In genomic region chr19:750640-751423, GRCh38 we compare ENCODE assay signal across 12 cellular contexts. TPM values are rescaled to one million over a fixed set of nuclear protein-coding genes. Genes with fewer than 3 reads are reported as not detected.
A peak's percentile ranks its signal among the peaks of the same experiment; 100 is the strongest.
DNase-seq lines count a peak whose midpoint lies in the region; ATAC-seq, FAIRE-seq and TF ChIP-seq lines count a peak whose summit lies in the region.
"Had no signal": no experiment of that assay in that cellular context is flagged by ENCODE, and none has a peak within 500 bp of the region (broad histone marks: within the 10 kb centered on the region; RNA-seq: fewer than 3 reads in every experiment).

TSS of gene MISP (plus strand) at chr19:751112. CDS start at chr19:756947, 5,835 bp downstream.

- H4K20me1 ChIP-seq in HepG2 (ENCODE audit: insufficient read depth, low read length) (no peaks in the 10 kb centered on the region), Karpas-422 (ENCODE audit: insufficient read depth, low read depth, low read length) (no peaks in the 10 kb centered on the region)

- no peak within 1 kb of the TSS for H2AFZ ChIP-seq in HepG2 (ENCODE audit: low read length)
- H2AFZ ChIP-seq in Karpas-422 (ENCODE audit: low read length): no peak within 1 kb of the TSS

- no TSS peak for BruUV-seq in HepG2 (replicated peaks; lab: Mats Ljungman, UMichigan)

- no peaks in the 10 kb centered on the region for H3K27me3 ChIP-seq in SJCRH30
- no peaks in the 10 kb centered on the region for H3K27me3 ChIP-seq in HepG2 (ENCODE audit: control insufficient read depth in 1 of 2, insufficient read depth in 2 of 2, low read length in 2 of 2)
- no peaks in the 10 kb centered on the region for H3K27me3 ChIP-seq in Karpas-422 (ENCODE audit: low read length)
- H3K27me3 ChIP-seq: uterus had no signal

- H3K9me2 ChIP-seq in Karpas-422 (replicated peaks; ENCODE audit: insufficient read depth, low read length): no peaks in the 10 kb centered on the region

- no peaks in the 10 kb centered on the region for H3K79me2 ChIP-seq in HepG2 (ENCODE audit: insufficient read depth, low read length)
- no peaks in the 10 kb centered on the region for H3K79me2 ChIP-seq in Karpas-422 (ENCODE audit: low read length)

- no peaks in the 10 kb centered on the region for H3K9me3 ChIP-seq in SJCRH30 (replicated peaks)
- H3K9me3 ChIP-seq in HepG2 (ENCODE audit: low read length): no peaks in the 10 kb centered on the region
- H3K9me3 ChIP-seq in Karpas-422 (ENCODE audit: low read length): peaks cover 1% of the 10 kb centered on the region

- DNase-seq in NCI-H146 treated with DMSO at 0.1 percent for 48 hours (lab: John Stamatoyannopoulos, UW; ENCODE audit: unreplicated experiment) (peak; percentile 19), SJCRH30 (no peak), HepG2 (ENCODE audit: low spot score) (no peak), Karpas-422 (no peak), RCC 7860 (ENCODE audit: low spot score) (no peak)
- DNase-seq in stimulated activated naive CD4-positive, alpha-beta T cell (lab: John Stamatoyannopoulos, UW): no peak
- DNase-seq: activated CD4-positive, alpha-beta T cell treated with anti-CD3 and anti-CD28 coated beads, Interleukin-2, amount 10 ng/mL, durations not matched to agents 7 days and 5 days; stimulated activated CD4-positive, alpha-beta T cell treated with anti-CD3 and anti-CD28 coated beads, Interleukin-4, amount 100 ng/mL, for 1 hour; uterus had no signal

- H3K4me2 ChIP-seq in HepG2 (ENCODE audit: low read depth, low read length) (peak within 1 kb of the TSS; percentile 81), Karpas-422 (ENCODE audit: low read depth, low read length, poor library complexity, severe bottlenecking) (no peak within 1 kb of the TSS)

- CTCF ChIA-PET in HepG2 (lab: Yijun Ruan, JAX; ENCODE audit: low intra/inter-chr PET ratio, low total read pairs): no interaction called here

- FAIRE-seq in HepG2 (lab: Jason Lieb, UNC): no peak
- no peak for FAIRE-seq in RCC 7860 (lab: Jason Lieb, UNC)

- H3K9ac ChIP-seq in HepG2 (ENCODE audit: insufficient read depth, low read depth, low read length): 0 out of 2 replicates have a peak within 1 kb of the TSS, but pooled peaks have one; percentile 2
- H3K9ac ChIP-seq in Karpas-422 (ENCODE audit: low read length): no peak within 1 kb of the TSS

- H3K36me3 ChIP-seq in SJCRH30: no peaks in the 10 kb centered on the region
- no peaks in the 10 kb centered on the region; a peak in 1 of 5 replicates for H3K36me3 ChIP-seq in HepG2 (replicated peaks in 1 of 2; ENCODE audit: control insufficient read depth in 1 of 2, insufficient read depth in 2 of 2, low read length in 2 of 2)
- no peaks in the 10 kb centered on the region for H3K36me3 ChIP-seq in Karpas-422 (ENCODE audit: insufficient read depth, low read length)
- H3K36me3 ChIP-seq: uterus had no signal

- H3K4me1 ChIP-seq in SJCRH30 (peaks cover 18% of the 10 kb centered on the region), HepG2 (ENCODE audit: insufficient read depth, low read length) (peaks cover 49% of the 10 kb centered on the region), Karpas-422 (ENCODE audit: low read length) (no peaks in the 10 kb centered on the region)
- H3K4me1 ChIP-seq: uterus had no signal

- POLR2A ChIA-PET in HepG2 (lab: Yijun Ruan, JAX): interaction anchor here (5.2 kb wide), 1 partner anchor 11 kb away, joined by 81 read pairs; no protein-coding TSS in a partner anchor

- WGBS in HepG2 (ENCODE audit: low lambda C conversion rate): 8% methylated on average over 6 of the region's 31 CpGs

- TF ChIP-seq EP300 in HepG2 (IDR thresholded peaks at IDR 0.05; ENCODE audit: low read depth in 2 of 2, low read length in 2 of 2): no peak
- TF ChIP-seq EP300 in HepG2 (CRISPR knock-in tag; IDR thresholded peaks at IDR 0.05; ENCODE audit: borderline replicate concordance): no peak

- H3K4me3 ChIP-seq in SJCRH30: no peak within 1 kb of the TSS
- H3K4me3 ChIP-seq in HepG2 (replicated peaks in 1 of 3; ENCODE audit: insufficient read depth in 1 of 3, low read depth in 2 of 3, low read length in 3 of 3): peak within 1 kb of the TSS; percentile 34 to 52 (median 51)
- no peak within 1 kb of the TSS for H3K4me3 ChIP-seq in Karpas-422 (ENCODE audit: low read length)
- H3K4me3 ChIP-seq: uterus had no signal

- in situ Hi-C loops in HepG2 (cut with HindIII; ENCODE audit: extremely low pct_ligation_motif_present, low pct_unique_long_range_greater_than_20kb): no loop called here

- H3K27ac ChIP-seq in 22Rv1 (peak within 1 kb of the TSS; percentile 37), SJCRH30 (peak within 1 kb of the TSS; percentile 26; the same call in 1 of the 2 replicates), HepG2 (ENCODE audit: extremely low read length, insufficient read depth, low read length) (no peak within 1 kb of the TSS), Karpas-422 (ENCODE audit: low read length) (no peak within 1 kb of the TSS)

- TF ChIP-seq RAD21 in HepG2 (CRISPR knock-in tag; IDR thresholded peaks at IDR 0.05): no peak

- TF ChIP-seq CTCF in 22Rv1 (IDR thresholded peaks at IDR 0.05) (no peak), HepG2 (CRISPR knock-in tag; IDR thresholded peaks at IDR 0.05) (no peak)

- intact Hi-C loops in HepG2 (cut with micrococcal nuclease; ENCODE audit: unreplicated experiment): no loop called here

- ATAC-seq in HepG2 (peak; percentile 21), GM18502 (IDR thresholded peaks at IDR 0.05; ENCODE audit: poor library complexity, unreplicated experiment) (no peak)

- TF ChIP-seq POLR2A in HepG2 (IDR thresholded peaks at IDR 0.05; ENCODE audit: insufficient read depth in 1 of 2, low read depth in 2 of 2, low read length in 2 of 2): no peak

TF ChIP-seq in HepG2, 621 proteins besides CTCF, POLR2A, EP300 and RAD21 (continues in another document):
- TF ChIP-seq KLF9 (CRISPR knock-in tag; IDR thresholded peaks at IDR 0.05; ENCODE audit: low read depth): no peak
- TF ChIP-seq ZNF382 (CRISPR knock-in tag; IDR thresholded peaks at IDR 0.05; ENCODE audit: borderline replicate concordance): no peak
- no peak for TF ChIP-seq MED8 (CRISPR knock-in tag; IDR thresholded peaks at IDR 0.05; ENCODE audit: insufficient replicate concordance)
- TF ChIP-seq PATZ1 (CRISPR knock-in tag; IDR thresholded peaks at IDR 0.05): peak; percentile 21; the same call in 1 of the 2 replicates
- no peak for TF ChIP-seq NR1H2 (CRISPR knock-in tag; IDR thresholded peaks at IDR 0.05; ENCODE audit: borderline replicate concordance, low read depth)
- TF ChIP-seq RCOR2 (CRISPR knock-in tag; IDR thresholded peaks at IDR 0.05): peak; percentile 34; the same call in 1 of the 2 replicates
- TF ChIP-seq ELF1 (CRISPR knock-in tag; IDR thresholded peaks at IDR 0.05): no peak
- TF ChIP-seq SRF (IDR thresholded peaks at IDR 0.05; ENCODE audit: low read depth, low read length): no peak

RNA-seq across cellular contexts. Expression of gene MISP, which starts in this region (rescaled TPM):
- total RNA-seq in SJCRH30 (2014; rRNA removed; shearing (Covaris generic)): 0.18 and 0.41 TPM in 2 replicates
- 1.1 and 1.3 TPM in 2 replicates for total RNA-seq in HepG2 (2016; rRNA removed; fragmentation: Illumina TruSeq; extraction: Trizol)
- total RNA-seq in HepG2 (2016; cell fraction: cytosol; rRNA removed; fragmentation: Illumina TruSeq; extraction: Trizol; ENCODE audit: low read depth): 0.30 and 0.35 TPM in 2 replicates
- total RNA-seq in HepG2 (2016; cell fraction: insoluble cytoplasmic fraction; rRNA removed; fragmentation: Illumina TruSeq; extraction: Trizol): 0.77 and 1.3 TPM in 2 replicates
- 0.77 and 0.96 TPM in 2 replicates for total RNA-seq in HepG2 (2016; cell fraction: membrane; rRNA removed; fragmentation: Illumina TruSeq; extraction: Trizol)
- 0.78 and 0.99 TPM in 2 replicates for total RNA-seq in HepG2 (2016; cell fraction: nucleus; rRNA removed; fragmentation: Illumina TruSeq; extraction: Trizol)
- 0.67 and 0.71 TPM in 2 replicates for polyA plus RNA-seq in HepG2 (2011; rRNA removed)
- 0.53 and 0.71 TPM in 2 replicates for polyA plus RNA-seq in HepG2 (2011; cell fraction: cytosol; rRNA removed)
- 0.81 and 0.85 TPM in 2 replicates for polyA plus RNA-seq in HepG2 (2011; cell fraction: nucleus; rRNA removed)
- polyA plus RNA-seq in HepG2 (2012): 2.1 and 3.1 TPM in 2 replicates
- 0.23 and 0.32 TPM in 2 replicates for polyA plus RNA-seq in HepG2 (2016; cell fraction: cytosol; fragmentation: Illumina TruSeq; extraction: Trizol; ENCODE audit: low read depth)
- polyA plus RNA-seq in HepG2 (2016; cell fraction: insoluble cytoplasmic fraction; fragmentation: Illumina TruSeq; extraction: Trizol; ENCODE audit: low read depth): 1.2 and 1.5 TPM in 2 replicates
- 0.40 and 0.79 TPM in 2 replicates for polyA plus RNA-seq in HepG2 (2016; cell fraction: membrane; fragmentation: Illumina TruSeq; extraction: Trizol; ENCODE audit: low read depth)
- 1.2 and 1.6 TPM in 2 replicates for polyA plus RNA-seq in HepG2 (2016; cell fraction: nucleus; fragmentation: Illumina TruSeq; extraction: Trizol; ENCODE audit: insufficient read depth, low read depth)
- polyA minus RNA-seq in HepG2 (2011; rRNA and poly(A)+ RNA removed; ENCODE audit: low replicate concordance): 1.2 and 37.0 TPM in 2 replicates
- polyA minus RNA-seq in HepG2 (2011; cell fraction: cytosol; rRNA and poly(A)+ RNA removed): 0.62 and 0.99 TPM in 2 replicates
- polyA minus RNA-seq in HepG2 (2011; cell fraction: nucleus; rRNA and poly(A)+ RNA removed): 0.37 and 0.39 TPM in 2 replicates
- total RNA-seq in Karpas-422 (2014; rRNA removed; shearing (Covaris generic); ENCODE audit: low replicate concordance): not detected in 2 replicates
- total RNA-seq: activated CD4-positive, alpha-beta T cell treated with anti-CD3 and anti-CD28 coated beads, Interleukin-2, amount 10 ng/mL, durations not matched to agents 7 days and 5 days; mononuclear cell had no signal

Comparison
In these comparisons a context has a peak if more than half of its experiments do, and no peak if none do; other contexts are left out.
1. H3K27ac ChIP-seq: peak in 22Rv1 (single experiment) and SJCRH30 (single experiment); none in HepG2 (single experiment) and Karpas-422 (single experiment).
2. H3K4me3 ChIP-seq: peak in HepG2 (3 of 3); none in SJCRH30 (single experiment) and Karpas-422 (single experiment).